In the genomic region with DNA sequence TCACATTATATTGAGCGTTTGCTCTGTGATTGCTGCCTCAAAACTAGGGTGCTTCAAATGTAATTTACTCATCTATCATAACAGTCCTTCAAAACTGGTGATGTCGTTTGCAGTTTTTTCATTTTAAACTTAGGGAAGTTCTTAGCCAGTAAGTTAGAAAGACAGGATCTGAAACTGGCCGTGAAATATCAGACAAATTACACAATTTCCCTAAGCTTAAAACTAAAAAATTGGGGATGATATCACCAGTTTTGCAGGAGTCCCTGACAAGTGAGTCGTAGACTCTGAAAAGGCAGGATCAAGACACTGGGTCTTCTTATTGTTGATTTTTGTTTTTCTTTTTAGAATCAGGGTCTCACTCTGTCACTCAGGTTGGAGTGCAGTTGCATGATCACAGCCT, we compare ENCODE assay signal across 1 cellular context.
TF ChIP-seq lines count a peak whose summit lies in the region.

No MANE protein-coding gene starts in this region.

TF ChIP-seq in HepG2, 621 proteins besides CTCF, POLR2A, EP300 and RAD21 (continued from another document):
- TF ChIP-seq SKIL (CRISPR knock-in tag; IDR thresholded peaks at IDR 0.05; ENCODE audit: borderline replicate concordance) (no peak), ARNTL (CRISPR knock-in tag; IDR thresholded peaks at IDR 0.05) (no peak), CBFB (CRISPR knock-in tag; IDR thresholded peaks at IDR 0.05) (no peak), MED1 (CRISPR knock-in tag; IDR thresholded peaks at IDR 0.05) (no peak), TBX2 (CRISPR knock-in tag; IDR thresholded peaks at IDR 0.05; ENCODE audit: borderline replicate concordance) (no peak), ETV5 (CRISPR knock-in tag; IDR thresholded peaks at IDR 0.05; ENCODE audit: borderline replicate concordance) (no peak), KAT2B (IDR thresholded peaks at IDR 0.05; ENCODE audit: borderline replicate concordance, low read depth, low read length) (no peak), HOXA9 (CRISPR knock-in tag; IDR thresholded peaks at IDR 0.05; ENCODE audit: borderline replicate concordance) (no peak), MZF1 (CRISPR knock-in tag; IDR thresholded peaks at IDR 0.05; ENCODE audit: borderline replicate concordance) (no peak), TSC22D2 (CRISPR knock-in tag; IDR thresholded peaks at IDR 0.05; ENCODE audit: borderline replicate concordance) (no peak), NFIB (CRISPR knock-in tag; IDR thresholded peaks at IDR 0.05; ENCODE audit: borderline replicate concordance) (no peak), SMAD1 (CRISPR knock-in tag; IDR thresholded peaks at IDR 0.05; ENCODE audit: borderline replicate concordance, low read depth) (no peak), GABPA (IDR thresholded peaks at IDR 0.05; ENCODE audit: low read depth, low read length) (no peak), GABPA (CRISPR knock-in tag; IDR thresholded peaks at IDR 0.05; ENCODE audit: low read depth) (no peak), MAF1 (CRISPR knock-in tag; IDR thresholded peaks at IDR 0.05; ENCODE audit: borderline replicate concordance) (no peak), ZNF207 (IDR thresholded peaks at IDR 0.05; ENCODE audit: borderline replicate concordance) (no peak), ZFP1 (CRISPR knock-in tag; IDR thresholded peaks at IDR 0.05) (no peak), ZNF468 (CRISPR knock-in tag; IDR thresholded peaks at IDR 0.05) (no peak)
